14 cellular contexts compared by ENCODE assay signal in the genomic region with DNA sequence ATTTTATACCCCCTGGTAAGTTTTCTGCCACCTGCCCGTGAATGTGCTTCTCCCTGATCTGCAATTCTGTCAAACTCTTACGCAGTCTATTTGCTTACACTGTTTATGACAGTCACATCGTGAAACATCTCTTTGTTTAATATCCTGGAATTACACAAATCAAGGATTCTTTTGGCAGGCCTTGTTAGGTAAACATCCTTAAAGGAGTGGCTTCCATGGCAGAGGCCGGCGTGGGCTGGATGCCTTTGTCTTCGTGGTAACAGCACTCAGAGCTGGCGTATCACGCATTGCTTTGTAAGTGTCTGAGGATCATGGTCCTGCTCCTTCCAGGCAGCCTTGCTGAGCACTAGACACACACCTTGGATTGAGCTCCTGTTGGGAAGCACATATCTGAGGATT.
A peak's percentile ranks its signal among the peaks of the same experiment; 100 is the strongest.
DNase-seq lines count a peak whose midpoint lies in the region; ATAC-seq and TF ChIP-seq lines count a peak whose summit lies in the region.
"Had no signal": no experiment of that assay in that cellular context is flagged by ENCODE, and none has a peak within 500 bp of the region (broad histone marks: within the 10 kb centered on the region; RNA-seq: fewer than 3 reads in every experiment).

No MANE protein-coding gene starts in this region.

- no peaks in the 10 kb centered on the region for H4K20me1 ChIP-seq in smooth muscle cell (ENCODE audit: low read depth)

- no peaks in the 10 kb centered on the region for H3F3A ChIP-seq in smooth muscle cell (ENCODE audit: low read depth)

- H3K9ac ChIP-seq in smooth muscle cell (ENCODE audit: low read depth) = no peak overlapping the region

- WGBS in smooth muscle cell (ENCODE audit: low lambda C conversion rate) = 87% methylated on average over 8 of the region's 8 CpGs

- TF ChIP-seq CTCF in RWPE2 (IDR thresholded peaks at IDR 0.05; ENCODE audit: poor library complexity, severe bottlenecking) (no peak), smooth muscle cell (IDR thresholded peaks at IDR 0.05; ENCODE audit: borderline replicate concordance, insufficient read depth, poor library complexity, severe bottlenecking) (no peak)

- DNase-seq in HT-29 (ENCODE audit: low spot score) (peak; percentile 86), RWPE2 (ENCODE audit: low spot score) (peak; percentile 91), epithelial cell of prostate (ENCODE audit: low read depth, low spot score) (peak; percentile 78), smooth muscle cell (lab: John Stamatoyannopoulos, UW; ENCODE audit: unreplicated experiment) (no peak), glomerular visceral epithelial cell (ENCODE audit: extremely low spot score) (no peak)
- DNase-seq: CD4-positive, CD25-positive, alpha-beta regulatory T cell; DMS53; HCEC 1CT; KBM-7; NCI-H1694; NCI-H69; SW 1271 had no signal

- H3K4me2 ChIP-seq in smooth muscle cell = no peak overlapping the region

- peaks cover 29% of the 10 kb centered on the region for H3K4me1 ChIP-seq in RWPE2 (ENCODE audit: insufficient read depth, poor library complexity, severe bottlenecking)
- H3K4me1 ChIP-seq in smooth muscle cell (ENCODE audit: low read depth) = no peaks in the 10 kb centered on the region

- no peak overlapping the region for H2AFZ ChIP-seq in smooth muscle cell (ENCODE audit: low read depth)

- H3K36me3 ChIP-seq in RWPE2 (ENCODE audit: low read depth) (no peaks in the 10 kb centered on the region), smooth muscle cell (ENCODE audit: low read depth) (no peaks in the 10 kb centered on the region)

- H3K27ac ChIP-seq in RWPE2 (ENCODE audit: poor library complexity, severe bottlenecking) = peak overlapping the region; percentile 97
- H3K27ac ChIP-seq in epithelial cell of prostate = peak overlapping the region; percentile 92
- H3K27ac ChIP-seq in smooth muscle cell (ENCODE audit: low read depth) = peak overlapping the region; percentile 38

- no peak overlapping the region for H3K4me3 ChIP-seq in RWPE2 (ENCODE audit: severe bottlenecking)
- H3K4me3 ChIP-seq in smooth muscle cell = no peak overlapping the region

- no peaks in the 10 kb centered on the region for H3K79me2 ChIP-seq in smooth muscle cell (ENCODE audit: low read depth)

- peak; percentile 88 for ATAC-seq in RWPE2 (ENCODE audit: low read depth)
- ATAC-seq in GM21367 (IDR thresholded peaks at IDR 0.05; ENCODE audit: unreplicated experiment) = no peak
- ATAC-seq in HG02938 (IDR thresholded peaks at IDR 0.05; ENCODE audit: unreplicated experiment) = no peak

- H3K9me3 ChIP-seq in RWPE2 (ENCODE audit: severe bottlenecking) = no peaks in the 10 kb centered on the region
- H3K9me3 ChIP-seq in smooth muscle cell (replicated peaks; ENCODE audit: low read depth) = no peaks in the 10 kb centered on the region

- no peaks in the 10 kb centered on the region for H3K27me3 ChIP-seq in RWPE2 (ENCODE audit: insufficient read depth, poor library complexity, severe bottlenecking)
- H3K27me3 ChIP-seq in smooth muscle cell (ENCODE audit: low read depth) = no peaks in the 10 kb centered on the region

Comparison
In these comparisons a context has a peak if more than half of its experiments do, and no peak if none do; other contexts are left out.
1. DNase-seq: peak in HT-29 (single experiment), RWPE2 (single experiment) and epithelial cell of prostate (single experiment); none in smooth muscle cell (single experiment) and glomerular visceral epithelial cell (single experiment).
2. H3K27ac ChIP-seq: peak in every context shown above with its lines; median percentile 97 in RWPE2; 92 in epithelial cell of prostate; 38 in smooth muscle cell.